Comparison of ENCODE assay signal across 1 cellular context in genomic region chr10:43323245-43323644, GRCh38.
TF ChIP-seq lines count a peak whose summit lies in the region.

No MANE protein-coding gene starts in this region.

TF ChIP-seq in WTC11, 78 proteins besides CTCF, POLR2A, EP300 and RAD21:
- TF ChIP-seq ZNF532 (CRISPR knock-in tag; IDR thresholded peaks at IDR 0.05; ENCODE audit: borderline replicate concordance), result no peak
- TF ChIP-seq KAT7 (CRISPR knock-in tag; IDR thresholded peaks at IDR 0.05; ENCODE audit: borderline replicate concordance), result no peak
- TF ChIP-seq PREB (CRISPR knock-in tag; IDR thresholded peaks at IDR 0.05; ENCODE audit: borderline replicate concordance), result no peak
- no peak for TF ChIP-seq E2F1 (CRISPR knock-in tag; IDR thresholded peaks at IDR 0.05)
- no peak for TF ChIP-seq JAZF1 (CRISPR knock-in tag; IDR thresholded peaks at IDR 0.05)
TF ChIP-seq in WTC11: peak in this region for 0.
